Comparison of ENCODE assay signal across 23 cellular contexts in the genomic region with DNA sequence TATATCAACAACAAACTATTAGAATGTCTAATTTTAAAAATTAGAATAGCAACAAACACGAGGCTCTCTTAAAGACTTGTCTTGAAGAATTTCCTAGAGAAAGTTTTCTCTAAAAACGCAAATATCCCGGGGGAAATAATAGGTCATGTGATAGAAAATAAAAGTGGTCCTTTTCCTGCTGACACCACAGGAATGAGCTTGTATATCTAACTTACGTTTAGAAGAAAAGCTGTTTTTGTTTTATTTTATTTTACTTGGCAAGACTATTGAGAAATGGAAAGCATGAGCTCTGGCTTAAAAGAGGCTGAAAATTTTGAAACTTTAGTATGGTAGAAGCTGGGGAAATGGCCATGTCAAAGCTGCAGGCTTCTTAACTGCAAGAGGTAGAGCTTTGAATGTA.
"Had no signal": no experiment of that assay in that cellular context is flagged by ENCODE, and none has a peak within 500 bp of the region (broad histone marks: within the 10 kb centered on the region; RNA-seq: fewer than 3 reads in every experiment).

No MANE protein-coding gene starts in this region.

- DNase-seq: cortex of kidney; dorsolateral prefrontal cortex; effector memory CD4-positive, alpha-beta T cell; esophagus squamous epithelium; kidney; left cardiac atrium; left ventricle myocardium inferior; mesendoderm; naive thymus-derived CD4-positive, alpha-beta T cell; psoas muscle; retina; right lobe of liver; spleen; stimulated activated CD4-positive, alpha-beta T cell treated with anti-CD3 and anti-CD28 coated beads, Interleukin-15, amount 100 ng/mL, for 24 hours; stimulated activated CD4-positive, alpha-beta T cell treated with anti-CD3 and anti-CD28 coated beads, Interleukin-1b, Interleukin-23, amount 100 ng/mL, for 48 hours; stimulated activated CD4-positive, alpha-beta T cell treated with anti-CD3 and anti-CD28 coated beads, Interleukin-4, amount 100 ng/mL, for 24 hours; stimulated activated naive CD8-positive, alpha-beta T cell treated with anti-CD3 and anti-CD28 coated beads, Interleukin-15, amount 100 ng/mL, for 72 hours; substantia nigra; transverse colon had no signal

- H3K4me3 ChIP-seq: dorsolateral prefrontal cortex, esophagus squamous epithelium, gastroesophageal sphincter, left ventricle myocardium inferior, lung, psoas muscle, right lobe of liver, spleen, thoracic aorta, transverse colon had no signal

- H3K9me3 ChIP-seq: esophagus squamous epithelium, gastroesophageal sphincter, left ventricle myocardium inferior, neutrophil, psoas muscle, right lobe of liver, spleen, thoracic aorta, transverse colon had no signal

- H3K4me1 ChIP-seq: esophagus squamous epithelium, gastroesophageal sphincter, left ventricle myocardium inferior, psoas muscle, right lobe of liver, spleen, transverse colon had no signal

- H3K27ac ChIP-seq: dorsolateral prefrontal cortex, esophagus squamous epithelium, gastroesophageal sphincter, left ventricle myocardium inferior, neutrophil, psoas muscle, right lobe of liver, spleen, thoracic aorta, transverse colon had no signal

- H3K27me3 ChIP-seq: dorsolateral prefrontal cortex, neutrophil, right lobe of liver, spleen, transverse colon had no signal

- H3K36me3 ChIP-seq: esophagus squamous epithelium, gastroesophageal sphincter, left ventricle myocardium inferior, neutrophil, right lobe of liver, spleen, thoracic aorta, transverse colon had no signal
